ENCODE assay signal across 8 cellular contexts in the genomic region with DNA sequence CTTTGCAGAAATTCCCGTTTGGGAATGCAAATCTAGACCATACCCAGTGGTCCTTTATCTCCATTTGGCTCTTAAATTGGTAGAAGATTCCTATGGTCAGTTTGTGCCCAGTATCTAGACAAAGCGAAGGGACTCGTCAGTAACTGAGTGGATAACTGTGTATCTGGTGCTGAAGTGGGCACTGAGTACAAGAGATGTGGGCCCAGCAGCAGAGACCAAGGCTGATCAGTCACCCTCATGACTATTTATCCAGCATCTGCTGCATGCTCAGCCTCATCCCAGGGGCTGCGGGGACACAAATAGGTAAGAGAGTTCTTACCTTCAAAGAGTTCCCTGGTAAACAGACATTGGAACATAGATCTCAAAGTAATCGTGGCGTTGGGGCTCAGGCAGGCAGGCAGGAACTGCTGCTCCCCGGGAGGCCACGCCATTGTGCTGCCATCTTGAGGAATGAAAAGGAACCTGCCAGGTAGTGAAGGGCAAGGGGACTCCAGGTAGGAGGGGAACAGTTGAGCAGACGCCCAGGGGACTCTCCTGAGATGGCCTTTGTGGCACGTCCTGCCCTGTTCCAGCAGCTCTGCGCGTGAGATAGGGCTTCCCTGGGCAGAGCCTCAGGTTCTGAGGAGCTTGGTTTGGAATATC. TPM values are rescaled to one million over a fixed set of nuclear protein-coding genes. Genes with fewer than 3 reads are reported as not detected.
DNase-seq lines count a peak whose midpoint lies in the region; ATAC-seq and TF ChIP-seq lines count a peak whose summit lies in the region.

No MANE protein-coding gene starts in this region.

- H4K20me1 ChIP-seq in PC-9 (ENCODE audit: insufficient read depth) = no peaks in the 10 kb centered on the region

- no peaks in the 10 kb centered on the region for H3K79me2 ChIP-seq in PC-9 (ENCODE audit: low read depth)

- H3K36me3 ChIP-seq in PC-9 (ENCODE audit: low read depth) (no peaks in the 10 kb centered on the region), left ventricle myocardium inferior (no peaks in the 10 kb centered on the region)

- H3K9me3 ChIP-seq in PC-9 (ENCODE audit: insufficient read depth, low read depth) (no peaks in the 10 kb centered on the region), left ventricle myocardium inferior (replicated peaks) (no peaks in the 10 kb centered on the region)

- H3K4me2 ChIP-seq in PC-9 = no peak overlapping the region

- no peaks in the 10 kb centered on the region for H3F3A ChIP-seq in PC-9 (ENCODE audit: insufficient read depth, low read depth)

- no peak for ATAC-seq in GM21515 (IDR thresholded peaks at IDR 0.05; ENCODE audit: unreplicated experiment)

- H3K4me3 ChIP-seq in PC-9 (no peak overlapping the region), left ventricle myocardium inferior (no peak overlapping the region)

- TF ChIP-seq CTCF in PC-9 (conservative IDR thresholded peaks at IDR 0.05) = peak; percentile 72
- peak; percentile 62 for TF ChIP-seq CTCF in left ventricle myocardium inferior (IDR thresholded peaks at IDR 0.05; ENCODE audit: borderline replicate concordance)

- no TSS peak for BruUV-seq in PC-9 (replicated peaks; lab: Mats Ljungman, UMichigan)

- CTCF ChIA-PET in PC-9 (lab: Charles Lee) = no interaction called here

- H2AFZ ChIP-seq in PC-9 = no peak overlapping the region

- H3K27me3 ChIP-seq in PC-9 (ENCODE audit: insufficient read depth, low read depth) (no peaks in the 10 kb centered on the region), left ventricle myocardium inferior (ENCODE audit: low read depth) (no peaks in the 10 kb centered on the region)

- H3K9me2 ChIP-seq in PC-9 (ENCODE audit: insufficient read depth) = no peaks in the 10 kb centered on the region

- H3K4me1 ChIP-seq in PC-9 (replicated peaks; ENCODE audit: insufficient read depth) (no peaks in the 10 kb centered on the region), left ventricle myocardium inferior (no peaks in the 10 kb centered on the region)

- POLR2A ChIA-PET in PC-9 (lab: Charles Lee; ENCODE audit: unreplicated experiment) = interaction anchor here (0.7 kb wide), 1 partner anchor 32 kb away, joined by 5 read pairs; no protein-coding TSS in a partner anchor

- intact Hi-C loops in PC-9 (cut with micrococcal nuclease; ENCODE audit: unreplicated experiment) (loop anchor here (1.0 to 5.0 kb wide), 2 partner anchors 312 to 396 kb away; no protein-coding TSS in a partner anchor), left ventricle myocardium inferior (cut with micrococcal nuclease) (no loop called here)

- H3K27ac ChIP-seq in PC-9 (no peak overlapping the region), left ventricle myocardium inferior (replicated peaks) (no peak overlapping the region)

- DNase-seq in NCI-H82 (lab: John Stamatoyannopoulos, UW) (peak; percentile 65), NCI-H82 treated with DMSO at 0.1 percent for 48 hours (lab: John Stamatoyannopoulos, UW; ENCODE audit: unreplicated experiment) (no peak), PC-9 (peak in 1 of 2 experiments; percentile 70), left ventricle myocardium inferior (peak; percentile 31), NCI-H2196 (lab: John Stamatoyannopoulos, UW; ENCODE audit: unreplicated experiment) (no peak)
- peak; percentile 89 for DNase-seq in activated effector memory CD4-positive, alpha-beta T cell treated with anti-CD3 and anti-CD28 coated beads, Interleukin-2, amount 50 U/mL, for 16 hours
- DNase-seq in stimulated activated CD4-positive, alpha-beta T cell treated with anti-CD3 and anti-CD28 coated beads, Interleukin-15, amount 100 ng/mL, for 24 hours = peak; percentile 76

RNA-seq across cellular contexts. Expression of gene NT5M, which starts 10.3 kb away (rescaled TPM):
- total RNA-seq in PC-9 (2021) = 6.2 and 9.6 TPM in 2 replicates
- total RNA-seq in left ventricle myocardium inferior = 11.2 TPM

RNA-seq across cellular contexts. Expression of gene COPS3, which starts 32.4 kb away (rescaled TPM):
- 57.7 and 87.6 TPM in 2 replicates for total RNA-seq in PC-9 (2021)
- total RNA-seq in left ventricle myocardium inferior = 74.2 TPM

Comparison
In these comparisons a context has a peak if more than half of its experiments do, and no peak if none do; other contexts are left out.
1. DNase-seq: peak in NCI-H82 (single experiment), activated effector memory CD4-positive, alpha-beta T cell treated with anti-CD3 and anti-CD28 coated beads, Interleukin-2, amount 50 U/mL, for 16 hours (single experiment), left ventricle myocardium inferior (single experiment) and stimulated activated CD4-positive, alpha-beta T cell treated with anti-CD3 and anti-CD28 coated beads, Interleukin-15, amount 100 ng/mL, for 24 hours (single experiment); none in NCI-H82 treated with DMSO at 0.1 percent for 48 hours (single experiment) and NCI-H2196 (single experiment).